ENCODE assay signal across 12 cellular contexts in genomic region chr15:90981681-90982080, GRCh38. TPM values are rescaled to one million over a fixed set of nuclear protein-coding genes. Genes with fewer than 3 reads are reported as not detected.
DNase-seq lines count a peak whose midpoint lies in the region; ATAC-seq and TF ChIP-seq lines count a peak whose summit lies in the region.
"Had no signal": no experiment of that assay in that cellular context is flagged by ENCODE, and none has a peak within 500 bp of the region (broad histone marks: within the 10 kb centered on the region; RNA-seq: fewer than 3 reads in every experiment).

No MANE protein-coding gene starts in this region.

- no peak for TF ChIP-seq CTCF in uterus (IDR thresholded peaks at IDR 0.05)

- no peak for TF ChIP-seq POLR2A in uterus (IDR thresholded peaks at IDR 0.05)

- peaks cover 31% of the 10 kb centered on the region for H4K20me1 ChIP-seq in BLaER1

- H3K4me1 ChIP-seq in BLaER1: peaks cover 17% of the 10 kb centered on the region
- H3K4me1 ChIP-seq in uterus: no peaks in the 10 kb centered on the region

- ATAC-seq in GM19025 (IDR thresholded peaks at IDR 0.05; ENCODE audit: low read depth, unreplicated experiment): peak; percentile 63
- peak; percentile 78 for ATAC-seq in HG02610 (IDR thresholded peaks at IDR 0.05; ENCODE audit: unreplicated experiment)
- peak; percentile 67 for ATAC-seq in HG03521 (IDR thresholded peaks at IDR 0.05; ENCODE audit: unreplicated experiment)
- ATAC-seq: PC-3; stimulated activated naive CD8-positive, alpha-beta T cell treated with anti-CD3 and anti-CD28 coated beads, Interleukin-15, Interleukin-2, amounts not matched to agents 100 U/mL and 50 U/mL, for 24 hours had no signal

- DNase-seq in NCI-H446 treated with DMSO at 0.1 percent for 48 hours (lab: John Stamatoyannopoulos, UW) (no peak), H7 (no peak), uterus (no peak)
- no peak for DNase-seq in stimulated activated CD8-positive, alpha-beta memory T cell treated with anti-CD3 and anti-CD28 coated beads, Interleukin-4, amount 100 ng/mL, for 48 hours
- DNase-seq: activated T-cell treated with anti-CD3 and anti-CD28 coated beads, Interleukin-2, amount 50 U/mL, for 72 hours; MG63; PC-3; stimulated activated naive CD8-positive, alpha-beta T cell treated with anti-CD3 and anti-CD28 coated beads, Interleukin-15, Interleukin-2, amounts not matched to agents 100 U/mL and 50 U/mL, for 24 hours had no signal

- 0 out of 2 replicates have a peak overlapping the region, but pooled peaks have one; percentile 14 for H3K27ac ChIP-seq in BLaER1
- no peak overlapping the region for H3K27ac ChIP-seq in uterus

- intact Hi-C loops in uterus (cut with DNase I; ENCODE audit: low total_unique reads): no loop called here

- H3K4me2 ChIP-seq in BLaER1: peak overlapping the region; percentile 24; the same call in 1 of the 2 replicates

- H3K27me3 ChIP-seq in BLaER1: no peaks in the 10 kb centered on the region
- H3K27me3 ChIP-seq in H7 (ENCODE audit: control insufficient read depth, insufficient read depth, low read length): no peaks in the 10 kb centered on the region
- H3K27me3 ChIP-seq in uterus: no peaks in the 10 kb centered on the region
- H3K27me3 ChIP-seq: MG63 had no signal

- peaks cover 92% of the 10 kb centered on the region for H3K36me3 ChIP-seq in BLaER1
- H3K36me3 ChIP-seq in H7 (replicated peaks; ENCODE audit: control insufficient read depth, insufficient read depth, low read length): peaks cover 54% of the 10 kb centered on the region
- H3K36me3 ChIP-seq in uterus: no peaks in the 10 kb centered on the region

- H3K4me3 ChIP-seq in BLaER1: no peak overlapping the region
- no peak overlapping the region for H3K4me3 ChIP-seq in H7 (ENCODE audit: insufficient read depth, low read depth, low read length)
- no peak overlapping the region for H3K4me3 ChIP-seq in uterus
- H3K4me3 ChIP-seq: MG63 had no signal

- H3K9ac ChIP-seq in BLaER1: no peak overlapping the region

- H3K9me3 ChIP-seq in BLaER1 (no peaks in the 10 kb centered on the region), uterus (no peaks in the 10 kb centered on the region)
- H3K9me3 ChIP-seq: MG63 had no signal

RNA-seq across cellular contexts. Expression of gene PRC1, which starts 12.7 kb away (rescaled TPM):
- total RNA-seq in H7 (2014; rRNA removed; shearing (Covaris generic)): 143 and 195 TPM in 2 replicates
- total RNA-seq in uterus: 10 to 100 TPM in 1 of 4 donors, 1 to 10 TPM in 2, not detected in 1; 7.1 to 95.0 (median 9.4) TPM

RNA-seq across cellular contexts. Expression of gene RCCD1, which starts 27.0 kb away (rescaled TPM):
- total RNA-seq in H7 (2014; rRNA removed; shearing (Covaris generic)): 28.3 and 39.4 TPM in 2 replicates
- total RNA-seq in uterus: 10 to 100 TPM in 2 of 4 donors, 1 to 10 TPM in 2; 7.4 to 16.5 (median 11.6) TPM

RNA-seq across cellular contexts. Expression of gene VPS33B, which starts 40.7 kb away (rescaled TPM):
- total RNA-seq in H7 (2014; rRNA removed; shearing (Covaris generic)): 13.7 and 16.6 TPM in 2 replicates
- 10 to 100 TPM in 1 of 4 donors, 1 to 10 TPM in 3; 6.7 to 12.6 (median 8.1) TPM for total RNA-seq in uterus

RNA-seq across cellular contexts. Expression of gene UNC45A, which starts 46.6 kb away (rescaled TPM):
- 85.9 and 87.2 TPM in 2 replicates for total RNA-seq in H7 (2014; rRNA removed; shearing (Covaris generic))
- total RNA-seq in uterus: 10 to 100 TPM; 42.8 to 89.5 (median 65.4) TPM

RNA-seq across cellular contexts. Expression of gene HDDC3, which starts 49.3 kb away (rescaled TPM):
- total RNA-seq in H7 (2014; rRNA removed; shearing (Covaris generic)): 16.2 and 19.4 TPM in 2 replicates
- total RNA-seq in uterus: 10 to 100 TPM in 2 of 4 donors, 1 to 10 TPM in 1, under 1 TPM in 1; 0.59 to 14.0 (median 7.2) TPM
